ENCODE assay signal across 8 cellular contexts in the genomic region with DNA sequence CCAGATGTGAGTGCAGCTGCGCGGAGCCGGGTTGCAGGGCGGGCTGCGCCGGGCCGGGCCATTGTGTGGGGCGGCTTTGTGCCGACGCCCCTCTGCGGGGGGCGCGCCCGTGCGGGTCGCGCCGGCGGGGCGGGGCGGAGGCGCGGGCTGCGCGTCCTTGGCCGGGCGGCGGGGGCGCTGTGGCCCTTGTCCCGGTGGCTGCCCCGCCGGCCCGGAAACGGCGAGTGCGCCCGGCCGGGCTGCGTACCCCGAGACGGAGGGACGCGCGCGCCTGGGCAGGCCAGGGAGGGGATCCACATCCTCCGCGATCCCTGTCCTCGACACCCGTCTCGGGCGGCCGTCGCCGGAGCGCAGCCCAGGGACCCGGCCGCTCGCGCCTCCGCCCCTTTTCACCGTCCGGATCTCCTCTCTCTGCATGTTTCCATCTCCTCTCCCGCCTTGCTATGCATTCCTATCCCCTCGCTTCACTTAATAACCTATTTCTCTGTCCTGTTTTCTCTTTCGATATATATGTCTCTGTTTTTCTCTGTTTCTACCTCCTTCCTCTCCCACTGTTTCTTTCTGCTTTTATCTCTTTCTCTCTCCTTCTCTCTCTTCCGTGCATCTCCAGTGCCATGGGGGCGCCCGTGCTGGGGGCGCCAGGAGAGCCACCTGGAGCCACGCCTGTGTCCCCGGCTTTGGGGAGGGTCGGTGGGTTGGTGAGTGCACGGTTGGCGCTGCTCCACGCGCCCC. TPM values are rescaled to one million over a fixed set of nuclear protein-coding genes. Genes with fewer than 3 reads are reported as not detected.
DNase-seq lines count a peak whose midpoint lies in the region; ATAC-seq, FAIRE-seq and TF ChIP-seq lines count a peak whose summit lies in the region.

No MANE protein-coding gene starts in this region.

- H4K91ac ChIP-seq in H1 (replicated peaks; ENCODE audit: insufficient read length, low read length) (peak overlapping the region; percentile 97), mesenchymal stem cell (ENCODE audit: low read length) (peak overlapping the region; percentile 83)

- H4K5ac ChIP-seq in H1 (ENCODE audit: insufficient read length, low read depth, low read length): peak overlapping the region; percentile 96

- H3K18ac ChIP-seq in H1 (ENCODE audit: extremely low read depth, low read length): peak overlapping the region; percentile 19
- peak overlapping the region; percentile 75 to 94 for H3K18ac ChIP-seq in mesenchymal stem cell (ENCODE audit: low read depth in 1 of 2, low read length in 2 of 2)

- TF ChIP-seq POLR2A in H1 (IDR thresholded peaks at IDR 0.05; ENCODE audit: control extremely low read depth in 1 of 2, low read depth in 2 of 2, low read length in 2 of 2): no peak

- H3K4me3 ChIP-seq in H1 (ENCODE audit: extremely low read depth in 1 of 4, insufficient read depth in 2 of 4, low read depth in 3 of 4, low read length in 4 of 4) (peak overlapping the region; percentile 63 to 92 (median 80)), mesenchymal stem cell (ENCODE audit: insufficient read depth in 1 of 2, low read depth in 1 of 2, low read length in 2 of 2) (peak overlapping the region; percentile 90 to 92)

- peak; percentile 33 for ATAC-seq in HG02571 (IDR thresholded peaks at IDR 0.05; ENCODE audit: unreplicated experiment)
- ATAC-seq in activated CD8-positive, alpha-beta T cell treated with anti-CD3 and anti-CD28 coated beads, Interleukin-2, amount 10 ng/mL, durations not matched to agents 7 days and 5 days: peak; percentile 39
- peak; percentile 73 for ATAC-seq in stimulated activated memory B cell treated with anti-CD40 and anti-IgM and Interleukin-4, amounts not matched to agents 10 μg/mL and 1 μg/mL and 100 μg/mL, for 72 hours

- FAIRE-seq in H1 (lab: Jason Lieb, UNC): no peak

- peaks cover 3 to 10% (median 7%) of the 10 kb centered on the region in 4 experiments for H3K4me1 ChIP-seq in H1 (replicated peaks in 1 of 4; ENCODE audit: control insufficient read depth in 3 of 4, insufficient read depth in 4 of 4, low read length in 3 of 4)
- peaks cover 29% of the 10 kb centered on the region for H3K4me1 ChIP-seq in mesenchymal stem cell (ENCODE audit: control insufficient read depth, insufficient read depth, low read depth, low read length)

- peaks cover 12 to 29% of the 10 kb centered on the region in 2 experiments for H4K20me1 ChIP-seq in H1 (replicated peaks in 1 of 2; ENCODE audit: control insufficient read depth in 1 of 2, insufficient read depth in 2 of 2, low read length in 2 of 2)

- H3K27me3 ChIP-seq in H1 (replicated peaks in 1 of 4; ENCODE audit: control insufficient read depth in 3 of 4, extremely low read depth in 1 of 4, insufficient read depth in 3 of 4, low read length in 3 of 4): peaks cover 19 to 37% (median 33%) of the 10 kb centered on the region in 4 experiments; a peak in 6 of 7 replicates
- peaks cover 0 to 4% of the 10 kb centered on the region in 2 experiments for H3K27me3 ChIP-seq in mesenchymal stem cell (ENCODE audit: control insufficient read depth in 1 of 2, insufficient read depth in 1 of 2, low read length in 2 of 2)

- DNase-seq in NCI-H1417 (lab: John Stamatoyannopoulos, UW) (peak in 2 of 3 experiments; percentile 35 to 43), NCI-H1417 treated with DMSO at 0.1 percent for 48 hours (lab: John Stamatoyannopoulos, UW) (no peak), NAMALWA (ENCODE audit: low spot score) (peak; percentile 77), H1 (ENCODE audit: low read depth in 1 of 2, low spot score in 2 of 2) (peak in 1 of 2 experiments; percentile 86), mesenchymal stem cell (peak; percentile 59)
- DNase-seq in activated CD8-positive, alpha-beta T cell treated with anti-CD3 and anti-CD28 coated beads, Interleukin-2, amount 10 ng/mL, durations not matched to agents 7 days and 5 days: peak; percentile 71

- peak overlapping the region; percentile 95 for H3K27ac Mint-ChIP-seq in activated CD8-positive, alpha-beta T cell treated with anti-CD3 and anti-CD28 coated beads, Interleukin-2, amount 10 ng/mL, durations not matched to agents 7 days and 5 days
- H3K27ac Mint-ChIP-seq in stimulated activated memory B cell treated with anti-CD40 and anti-IgM and Interleukin-4, amounts not matched to agents 10 μg/mL and 1 μg/mL and 100 μg/mL, for 72 hours: peak overlapping the region; percentile 85

- H2BK12ac ChIP-seq in H1 (ENCODE audit: low read depth, low read length) (0 out of 2 replicates have a peak overlapping the region, but pooled peaks have one; percentile 68), mesenchymal stem cell (ENCODE audit: low read length in 2 of 2) (peak overlapping the region in 1 of 2 experiments; percentile 71)

- peaks cover 0 to 30% of the 10 kb centered on the region in 2 experiments; a peak in 3 of 4 replicates for H3K79me2 ChIP-seq in H1 (ENCODE audit: control insufficient read depth in 1 of 2, insufficient read depth in 2 of 2, low read length in 2 of 2)

- TF ChIP-seq RAD21 in H1 (IDR thresholded peaks at IDR 0.05 in 1 of 2, conservative IDR thresholded peaks at IDR 0.05 in 1 of 2; ENCODE audit: low read depth in 2 of 2, low read length in 2 of 2): peak in 1 of 2 experiments; percentile 39; a peak in 3 of 4 replicates

- no peak overlapping the region; the same call in 1 of the 2 replicates for H2BK15ac ChIP-seq in H1 (ENCODE audit: low read length)
- H2BK15ac ChIP-seq in mesenchymal stem cell (ENCODE audit: low read depth, poor library complexity, severe bottlenecking): no peak overlapping the region

- peak overlapping the region; percentile 82 for H3K56ac ChIP-seq in H1 (replicated peaks; ENCODE audit: insufficient read length, low read depth, low read length)

- H3K23ac ChIP-seq in H1 (ENCODE audit: insufficient read length): no peak overlapping the region
- H3K23ac ChIP-seq in mesenchymal stem cell (ENCODE audit: low read length in 2 of 2): peak overlapping the region in 1 of 2 experiments; percentile 99

- TF ChIP-seq CTCF in H1 (IDR thresholded peaks at IDR 0.05; ENCODE audit: control extremely low read depth in 1 of 3, insufficient read depth in 1 of 3, low read depth in 1 of 3, low read length in 3 of 3): peak; percentile 42 to 68 (median 56); a peak in 3 of 4 replicates

- 1% methylated on average over 34 of the region's 76 CpGs; no CpG with 5 or more reads in 1 of the 2 experiments for WGBS in H1 (ENCODE audit: extremely low coverage in 1 of 2, insufficient coverage in 1 of 2, insufficient read length in 1 of 2, insufficient replicate concordance in 2 of 2, low coverage in 1 of 2, low lambda C conversion rate in 2 of 2, missing lambda C conversion rate in 1 of 2), 2 experiments
- WGBS in mesenchymal stem cell: under 1% methylated on average over 55 of the region's 76 CpGs

- H3K27me3 Mint-ChIP-seq in activated CD8-positive, alpha-beta T cell treated with anti-CD3 and anti-CD28 coated beads, Interleukin-2, amount 10 ng/mL, durations not matched to agents 7 days and 5 days (ENCODE audit: low read depth): no peaks in the 10 kb centered on the region
- H3K27me3 Mint-ChIP-seq in stimulated activated memory B cell treated with anti-CD40 and anti-IgM and Interleukin-4, amounts not matched to agents 10 μg/mL and 1 μg/mL and 100 μg/mL, for 72 hours: no peaks in the 10 kb centered on the region

- H2BK5ac ChIP-seq in H1 (ENCODE audit: low read depth, low read length) (0 out of 2 replicates have a peak overlapping the region, but pooled peaks have one; percentile 83), mesenchymal stem cell (ENCODE audit: low read depth, low read length, poor library complexity, severe bottlenecking) (peak overlapping the region; percentile 75)

- no peak overlapping the region for H3K14ac ChIP-seq in H1 (ENCODE audit: insufficient read length)
- H3K14ac ChIP-seq in mesenchymal stem cell (ENCODE audit: low read length in 2 of 2): peak overlapping the region in 1 of 2 experiments; percentile 97

- H3K9ac ChIP-seq in H1 (replicated peaks in 1 of 4; ENCODE audit: extremely low read depth in 1 of 4, low read depth in 3 of 4, low read length in 3 of 4) (peak overlapping the region; percentile 54 to 90 (median 86)), mesenchymal stem cell (ENCODE audit: low read length) (peak overlapping the region; percentile 92)

- peaks cover 49% of the 10 kb centered on the region for H3K4me1 Mint-ChIP-seq in activated CD8-positive, alpha-beta T cell treated with anti-CD3 and anti-CD28 coated beads, Interleukin-2, amount 10 ng/mL, durations not matched to agents 7 days and 5 days (ENCODE audit: low read depth)
- peaks cover 46% of the 10 kb centered on the region for H3K4me1 Mint-ChIP-seq in stimulated activated memory B cell treated with anti-CD40 and anti-IgM and Interleukin-4, amounts not matched to agents 10 μg/mL and 1 μg/mL and 100 μg/mL, for 72 hours

- H2BK20ac ChIP-seq in H1 (ENCODE audit: low read length): no peak overlapping the region

- H3K4me3 Mint-ChIP-seq in activated CD8-positive, alpha-beta T cell treated with anti-CD3 and anti-CD28 coated beads, Interleukin-2, amount 10 ng/mL, durations not matched to agents 7 days and 5 days: peak overlapping the region; percentile 100
- H3K4me3 Mint-ChIP-seq in stimulated activated memory B cell treated with anti-CD40 and anti-IgM and Interleukin-4, amounts not matched to agents 10 μg/mL and 1 μg/mL and 100 μg/mL, for 72 hours: peak overlapping the region; percentile 94

- H3K36me3 ChIP-seq in H1 (ENCODE audit: control insufficient read depth in 2 of 4, insufficient read depth in 4 of 4, low read length in 3 of 4) (no peaks in the 10 kb centered on the region), mesenchymal stem cell (ENCODE audit: control insufficient read depth in 1 of 2, insufficient read depth in 2 of 2, low read depth in 1 of 2, low read length in 2 of 2) (no peaks in the 10 kb centered on the region)

- H4K8ac ChIP-seq in H1 (ENCODE audit: extremely low read depth, insufficient read depth, low read length): peak overlapping the region; percentile 98
- H4K8ac ChIP-seq in mesenchymal stem cell (ENCODE audit: low read length): peak overlapping the region; percentile 67

- peak overlapping the region; percentile 91 for H3K27ac ChIP-seq in H1 (ENCODE audit: low read depth, low read length)
- H3K27ac ChIP-seq in mesenchymal stem cell (ENCODE audit: low read length, poor library complexity, severe bottlenecking): peak overlapping the region; percentile 59

- no peaks in the 10 kb centered on the region for H3K9me3 Mint-ChIP-seq in activated CD8-positive, alpha-beta T cell treated with anti-CD3 and anti-CD28 coated beads, Interleukin-2, amount 10 ng/mL, durations not matched to agents 7 days and 5 days (ENCODE audit: insufficient read depth)
- no peaks in the 10 kb centered on the region for H3K9me3 Mint-ChIP-seq in stimulated activated memory B cell treated with anti-CD40 and anti-IgM and Interleukin-4, amounts not matched to agents 10 μg/mL and 1 μg/mL and 100 μg/mL, for 72 hours

- CTCF ChIA-PET in activated CD8-positive, alpha-beta T cell treated with anti-CD3 and anti-CD28 coated beads, Interleukin-2, amount 10 ng/mL, durations not matched to agents 7 days and 5 days (lab: Charles Lee): interaction anchor here (0.6 to 7.9 kb wide), 36 partner anchors 8 to 422 kb away, joined by 3 to 226 read pairs (median 6); no protein-coding TSS in a partner anchor
- CTCF ChIA-PET in H1 (lab: Charles Lee; ENCODE audit: partially characterized antibody): interaction anchor here (0.7 to 5.2 kb wide), 23 partner anchors 10 to 512 kb away, joined by 3 to 56 read pairs (median 4); no protein-coding TSS in a partner anchor

- H2AK5ac ChIP-seq in H1 (ENCODE audit: low read depth, low read length) (no peak overlapping the region), mesenchymal stem cell (ENCODE audit: low read length, severe bottlenecking) (no peak overlapping the region)

- H3K9me3 ChIP-seq in H1 (ENCODE audit: insufficient read depth in 2 of 2, low read depth in 1 of 2, low read length in 1 of 2) (no peaks in the 10 kb centered on the region), mesenchymal stem cell (ENCODE audit: control insufficient read depth, low read length) (no peaks in the 10 kb centered on the region)

- H3K4ac ChIP-seq in H1 (replicated peaks; ENCODE audit: insufficient read length, low read depth, low read length): no peak overlapping the region
- H3K4ac ChIP-seq in mesenchymal stem cell (ENCODE audit: low read depth in 1 of 2, low read length in 2 of 2): peak overlapping the region; percentile 50 to 84

- H3K79me1 ChIP-seq in H1 (ENCODE audit: low read depth, low read length): peaks cover 4% of the 10 kb centered on the region; the same call in 1 of the 2 replicates
- H3K79me1 ChIP-seq in mesenchymal stem cell (replicated peaks; ENCODE audit: low read length, poor library complexity, severe bottlenecking): peaks cover 12% of the 10 kb centered on the region

- peaks cover 22% of the 10 kb centered on the region for H3K23me2 ChIP-seq in H1 (ENCODE audit: low read depth, low read length)

- H3K36me3 Mint-ChIP-seq in activated CD8-positive, alpha-beta T cell treated with anti-CD3 and anti-CD28 coated beads, Interleukin-2, amount 10 ng/mL, durations not matched to agents 7 days and 5 days (ENCODE audit: low read depth): peaks cover 26% of the 10 kb centered on the region
- H3K36me3 Mint-ChIP-seq in stimulated activated memory B cell treated with anti-CD40 and anti-IgM and Interleukin-4, amounts not matched to agents 10 μg/mL and 1 μg/mL and 100 μg/mL, for 72 hours: peaks cover 6% of the 10 kb centered on the region

- peak overlapping the region; percentile 81 to 87 for H3K4me2 ChIP-seq in H1 (ENCODE audit: insufficient read depth in 1 of 2, low read depth in 2 of 2, low read length in 2 of 2)
- H3K4me2 ChIP-seq in mesenchymal stem cell (ENCODE audit: low read length, poor library complexity, severe bottlenecking): peak overlapping the region; percentile 99

- POLR2A ChIA-PET in activated CD8-positive, alpha-beta T cell treated with anti-CD3 and anti-CD28 coated beads, Interleukin-2, amount 10 ng/mL, durations not matched to agents 7 days and 5 days (lab: Charles Lee): interaction anchor here (0.9 to 3.1 kb wide), 20 partner anchors 8 to 380 kb away, joined by 3 to 41 read pairs (median 4); no protein-coding TSS in a partner anchor
- POLR2A ChIA-PET in H1 (lab: Charles Lee; ENCODE audit: partially characterized antibody): interaction anchor here (0.6 to 3.9 kb wide), 42 partner anchors 8 to 226 kb away, joined by 3 to 66 read pairs (median 8); a partner anchor contains a TSS

- no peak overlapping the region; the same call in 1 of the 2 replicates for H2AFZ ChIP-seq in H1 (ENCODE audit: low read length)
- H2AFZ ChIP-seq in mesenchymal stem cell (ENCODE audit: low read depth, low read length): peak overlapping the region; percentile 42

- TF ChIP-seq EP300 in H1 (IDR thresholded peaks at IDR 0.05; ENCODE audit: borderline replicate concordance in 1 of 2, low read depth in 2 of 2, low read length in 2 of 2): no peak

- H2BK120ac ChIP-seq in H1 (replicated peaks; ENCODE audit: low read depth, low read length) (no peak overlapping the region), mesenchymal stem cell (ENCODE audit: low read depth, low read length) (peak overlapping the region; percentile 58)

RNA-seq across cellular contexts. Expression of a gene that starts 0.8 kb away (rescaled TPM):
- 10 to 100 TPM; 93.0 to 97.3 TPM for total RNA-seq in activated CD8-positive, alpha-beta T cell treated with anti-CD3 and anti-CD28 coated beads, Interleukin-2, amount 10 ng/mL, durations not matched to agents 7 days and 5 days
- 27.3 and 32.0 TPM in 2 replicates for total RNA-seq in H1 (2021; fragmentation: NEBNext Ultra II Directional; extraction: Animal tissue kit (Norgen Biotek cat#: 25700))
- polyA plus RNA-seq in H1 (2011; rRNA removed): 15.6 and 27.5 TPM in 2 replicates
- polyA plus RNA-seq in H1 (2011; cell fraction: cytosol; rRNA removed): 16.8 TPM
- polyA plus RNA-seq in H1 (2011; cell fraction: nucleus; rRNA removed): 47.6 TPM
- 18.4 to 25.7 TPM (median 22.3 TPM) in 4 replicates for polyA plus RNA-seq in H1 (2012, experiment 1 of 2)
- polyA plus RNA-seq in H1 (2012, experiment 2 of 2): 11.8 TPM
- polyA plus RNA-seq in H1 (2013, experiment 1 of 2): 11.7 TPM
- 11.3 TPM for polyA plus RNA-seq in H1 (2013, experiment 2 of 2)
- 28.8 and 34.1 TPM in 2 replicates for polyA minus RNA-seq in H1 (2011; rRNA and poly(A)+ RNA removed)
- 15.3 TPM for polyA minus RNA-seq in H1 (2011; cell fraction: cytosol; rRNA and poly(A)+ RNA removed)
- 55.3 TPM for polyA minus RNA-seq in H1 (2011; cell fraction: nucleus; rRNA and poly(A)+ RNA removed)
- 14.6 TPM for polyA plus RNA-seq in mesenchymal stem cell (2013, experiment 1 of 2)
- 15.8 TPM for polyA plus RNA-seq in mesenchymal stem cell (2013, experiment 2 of 2)
